Comparison of ENCODE assay signal across 29 cellular contexts in the genomic region with DNA sequence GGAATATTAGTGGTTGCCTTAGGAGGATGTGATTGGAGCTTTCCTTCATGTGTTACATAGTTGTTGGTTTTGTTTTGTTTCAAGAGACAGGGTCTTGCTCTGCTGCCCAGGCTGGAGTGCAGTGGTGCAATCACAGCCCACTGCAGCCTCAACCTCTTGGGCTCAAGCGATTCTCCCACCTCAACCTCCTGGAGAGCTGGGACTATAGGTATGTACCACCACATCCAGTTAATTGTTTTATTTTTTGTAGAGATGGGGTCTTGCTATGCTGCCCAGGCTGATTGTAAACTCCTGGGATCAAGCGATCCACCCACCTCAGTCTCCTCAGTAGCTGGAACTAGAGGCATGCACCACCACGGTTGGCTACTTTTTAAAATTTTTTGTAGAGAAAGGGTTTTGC.
"Had no signal": no experiment of that assay in that cellular context is flagged by ENCODE, and none has a peak within 500 bp of the region (broad histone marks: within the 10 kb centered on the region; RNA-seq: fewer than 3 reads in every experiment).

No MANE protein-coding gene starts in this region.

- H3K36me3 ChIP-seq: left lung, lower lobe of right lung, neural progenitor cell, ovary, prostate gland, stomach, thyroid gland, transverse colon, upper lobe of left lung, vagina had no signal

- H3K4me1 ChIP-seq: left lung, lower lobe of right lung, neural progenitor cell, prostate gland, stomach, testis, thyroid gland, transverse colon, upper lobe of left lung, vagina had no signal

- H3K4me3 ChIP-seq: left lung, lower lobe of right lung, neural progenitor cell, ovary, prostate gland, smooth muscle cell, stomach, testis, thyroid gland, transverse colon, upper lobe of left lung, vagina had no signal

- H3K4me3 Mint-ChIP-seq: immature natural killer cell; naive B cell; natural killer cell; nephron progenitor cell; neural progenitor cell; stimulated activated naive B cell treated with anti-CD40 and anti-IgM and Interleukin-4, amounts not matched to agents 10 μg/mL and 1 μg/mL and 100 μg/mL, for 72 hours had no signal

- H3K4me2 ChIP-seq: neural progenitor cell, smooth muscle cell had no signal

- H3K27me3 Mint-ChIP-seq: naive B cell; stimulated activated naive B cell treated with anti-CD40 and anti-IgM and Interleukin-4, amounts not matched to agents 10 μg/mL and 1 μg/mL and 100 μg/mL, for 72 hours had no signal

- H3K27ac ChIP-seq: left lung, lower lobe of right lung, neural progenitor cell, ovary, prostate gland, stomach, testis, thyroid gland, transverse colon, upper lobe of left lung, vagina had no signal

- DNase-seq: hypothalamus; immature natural killer cell; kidney; left colon; left lung; lower lobe of right lung; mammary epithelial cell; mesenchymal stem cell; naive B cell; natural killer cell; nephron progenitor cell; ovary; retina; right cardiac atrium; stimulated activated CD4-positive, alpha-beta T cell treated with anti-CD3 and anti-CD28 coated beads, Interleukin-12 subunit alpha, Interleukin-12 subunit beta, amount 100 ng/mL, for 4 hours; stimulated activated CD4-positive, alpha-beta T cell treated with anti-CD3 and anti-CD28 coated beads, Interleukin-15, amount 100 ng/mL, for 24 hours; stimulated activated CD4-positive, alpha-beta T cell treated with anti-CD3 and anti-CD28 coated beads, Interleukin-2, amount 100 ng/mL, for 24 hours; stimulated activated CD4-positive, alpha-beta T cell treated with anti-CD3 and anti-CD28 coated beads, Interleukin-4, amount 100 ng/mL, for 1 hour; stimulated activated naive B cell treated with anti-CD40 and anti-IgM and Interleukin-4, amounts not matched to agents 10 μg/mL and 1 μg/mL and 100 μg/mL, for 72 hours; stimulated activated naive CD8-positive, alpha-beta T cell treated with anti-CD3 and anti-CD28 coated beads, Interleukin-15, Interleukin-2, amounts not matched to agents 100 U/mL and 50 U/mL, for 24 hours; stomach; testis; thyroid gland; transverse colon; upper lobe of left lung had no signal

- H3K27me3 ChIP-seq: left lung, neural progenitor cell, ovary, stomach, testis, thyroid gland, transverse colon, upper lobe of left lung, vagina had no signal

- H3K9ac ChIP-seq: neural progenitor cell had no signal

- H3K27ac Mint-ChIP-seq: immature natural killer cell; natural killer cell; nephron progenitor cell; neural progenitor cell; stimulated activated naive B cell treated with anti-CD40 and anti-IgM and Interleukin-4, amounts not matched to agents 10 μg/mL and 1 μg/mL and 100 μg/mL, for 72 hours had no signal

- H2AFZ ChIP-seq: neural progenitor cell had no signal

- H3K4me1 Mint-ChIP-seq: immature natural killer cell; naive B cell; natural killer cell; nephron progenitor cell; neural progenitor cell; stimulated activated naive B cell treated with anti-CD40 and anti-IgM and Interleukin-4, amounts not matched to agents 10 μg/mL and 1 μg/mL and 100 μg/mL, for 72 hours had no signal

- H3K36me3 Mint-ChIP-seq: immature natural killer cell, naive B cell, natural killer cell, neural progenitor cell had no signal

- H3K9me3 Mint-ChIP-seq: immature natural killer cell; natural killer cell; stimulated activated naive B cell treated with anti-CD40 and anti-IgM and Interleukin-4, amounts not matched to agents 10 μg/mL and 1 μg/mL and 100 μg/mL, for 72 hours had no signal

- H3K9me3 ChIP-seq: prostate gland, testis, thyroid gland, transverse colon, vagina had no signal

- ATAC-seq: left colon; left lung; lower lobe of right lung; natural killer cell; right cardiac atrium; stimulated activated naive B cell treated with anti-CD40 and anti-IgM and Interleukin-4, amounts not matched to agents 10 μg/mL and 1 μg/mL and 100 μg/mL, for 72 hours had no signal
